Comparison of ENCODE assay signal across 1 cellular context in genomic region chr1:209789245-209789644, GRCh38.
TF ChIP-seq lines count a peak whose summit lies in the region.

No MANE protein-coding gene starts in this region.

TF ChIP-seq in K562, 482 proteins besides CTCF, POLR2A, EP300 and RAD21:
- TF ChIP-seq MEIS2 (IDR thresholded peaks at IDR 0.05; ENCODE audit: partially characterized antibody) (peak; percentile 25), PTRF (tag; IDR thresholded peaks at IDR 0.05) (no peak)
